ENCODE assay signal across 9 cellular contexts in the genomic region with DNA sequence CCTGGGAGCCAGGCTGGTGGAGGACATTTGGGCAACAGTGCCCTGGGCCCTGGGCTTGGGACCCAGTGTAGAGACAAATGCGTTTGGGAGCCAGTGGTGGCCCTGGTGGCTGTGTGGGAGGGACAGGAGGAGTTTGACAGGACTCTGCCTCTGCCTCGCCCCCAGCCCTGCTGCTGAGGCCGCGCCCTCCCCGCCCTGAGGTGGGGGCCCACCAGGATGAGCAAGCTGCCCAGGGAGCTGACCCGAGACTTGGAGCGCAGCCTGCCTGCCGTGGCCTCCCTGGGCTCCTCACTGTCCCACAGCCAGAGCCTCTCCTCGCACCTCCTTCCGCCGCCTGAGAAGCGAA. TPM values are rescaled to one million over a fixed set of nuclear protein-coding genes. Genes with fewer than 3 reads are reported as not detected.
DNase-seq lines count a peak whose midpoint lies in the region; ATAC-seq and TF ChIP-seq lines count a peak whose summit lies in the region.
"Had no signal": no experiment of that assay in that cellular context is flagged by ENCODE, and none has a peak within 500 bp of the region (broad histone marks: within the 10 kb centered on the region; RNA-seq: fewer than 3 reads in every experiment).

No MANE protein-coding gene starts in this region.

- H3K4me1 ChIP-seq in lower lobe of right lung, result peaks cover 36% of the 10 kb centered on the region

- no peak for ATAC-seq in lower lobe of right lung

- H3K9me3 ChIP-seq in lower lobe of right lung, result no peaks in the 10 kb centered on the region
- H3K9me3 ChIP-seq: vagina had no signal

- no peaks in the 10 kb centered on the region for H3K27me3 ChIP-seq in lower lobe of right lung (ENCODE audit: low read depth)
- H3K27me3 ChIP-seq: vagina had no signal

- no peak for DNase-seq in lower lobe of right lung
- DNase-seq in KBM-7, result no peak
- no peak for DNase-seq in activated CD4-positive, alpha-beta T cell treated with anti-CD3 and anti-CD28 coated beads for 1 hour
- no peak for DNase-seq in DMS114 treated with DMSO at 0.1 percent for 48 hours (lab: John Stamatoyannopoulos, UW; ENCODE audit: unreplicated experiment)
- DNase-seq: activated B cell treated with CpG ODN at 0.5 μM for 24 hours had no signal

- TF ChIP-seq CTCF in 22Rv1 (IDR thresholded peaks at IDR 0.05) (no peak), VCaP (conservative IDR thresholded peaks at IDR 0.05) (no peak), lower lobe of right lung (IDR thresholded peaks at IDR 0.05) (no peak)

- intact Hi-C loops in lower lobe of right lung (cut with DNase I), result no loop called here

- no peak overlapping the region for H3K4me3 ChIP-seq in lower lobe of right lung
- H3K4me3 ChIP-seq: vagina had no signal

- H3K36me3 ChIP-seq in lower lobe of right lung, result peaks cover 39% of the 10 kb centered on the region

- in situ Hi-C loops in KBM-7 (cut with MboI; ENCODE audit: low pct_unique_long_range_greater_than_20kb, low sequenced_read_pairs), result loop anchor here (25.0 kb wide), 1 partner anchor 91 kb away; no protein-coding TSS in a partner anchor

- H3K27ac ChIP-seq in 22Rv1, result peak overlapping the region; percentile 61; the same call in 1 of the 2 replicates
- H3K27ac ChIP-seq in VCaP, result peak overlapping the region; percentile 96
- peak overlapping the region; percentile 34 for H3K27ac ChIP-seq in lower lobe of right lung
- H3K27ac ChIP-seq: vagina had no signal

RNA-seq across cellular contexts. Expression of a gene that starts 11.9 kb away (rescaled TPM):
- 3.7 TPM for total RNA-seq in lower lobe of right lung

RNA-seq across cellular contexts. Expression of a gene that starts 15.0 kb away (rescaled TPM):
- total RNA-seq in lower lobe of right lung, result 3.9 TPM
- total RNA-seq: activated B cell treated with CpG ODN at 0.5 μM for 24 hours, mononuclear cell had no signal

RNA-seq across cellular contexts. Expression of a gene that starts 16.3 kb away (rescaled TPM):
- 76.6 TPM for total RNA-seq in lower lobe of right lung

RNA-seq across cellular contexts. Expression of a gene that starts 26.5 kb away (rescaled TPM):
- total RNA-seq in lower lobe of right lung, result 23.9 TPM
- total RNA-seq: activated B cell treated with CpG ODN at 0.5 μM for 24 hours, mononuclear cell had no signal

RNA-seq across cellular contexts. Expression of a gene that starts 34.6 kb away (rescaled TPM):
- total RNA-seq in lower lobe of right lung, result 20.7 TPM

Comparison
In these comparisons a context has a peak if more than half of its experiments do, and no peak if none do; other contexts are left out.
1. H3K27ac ChIP-seq: peak in every context shown above with its lines; median percentile 96 in VCaP; 61 in 22Rv1; 34 in lower lobe of right lung.